8 cellular contexts compared by ENCODE assay signal in genomic region chr4:40307627-40308497, GRCh38. TPM values are rescaled to one million over a fixed set of nuclear protein-coding genes. Genes with fewer than 3 reads are reported as not detected.
DNase-seq lines count a peak whose midpoint lies in the region; ATAC-seq, FAIRE-seq and TF ChIP-seq lines count a peak whose summit lies in the region.

No MANE protein-coding gene starts in this region.

- BruUV-seq in Panc1 (replicated peaks; lab: Mats Ljungman, UMichigan), result no TSS peak

- H3K9me3 Mint-ChIP-seq in central memory CD8-positive, alpha-beta T cell, result no peaks in the 10 kb centered on the region

- WGBS in esophagus squamous epithelium, 2 donors, result 62 to 63% methylated on average over 14 to 15 of the region's 15 CpGs

- H3K9me3 ChIP-seq in Panc1 (ENCODE audit: control insufficient read depth, insufficient read depth, low read depth, low read length) (0 out of 2 replicates have a peak, but pooled peaks cover 4% of the 10 kb centered on the region), esophagus squamous epithelium (no peaks in the 10 kb centered on the region)

- H3K4me1 Mint-ChIP-seq in central memory CD8-positive, alpha-beta T cell, result peaks cover 62% of the 10 kb centered on the region

- peak; percentile 94 for FAIRE-seq in GM19239 (lab: Jason Lieb, UNC)

- H3K27ac ChIP-seq in Panc1 (ENCODE audit: low read length) (peak overlapping the region; percentile 62; the same call in 1 of the 2 replicates), esophagus squamous epithelium (peak overlapping the region in 2 of 4 donors; percentile 50 to 74)

- POLR2A ChIA-PET in Panc1 (lab: Charles Lee), result interaction anchor here (0.6 kb wide), 1 partner anchor 58 kb away, joined by 3 read pairs; no protein-coding TSS in a partner anchor

- H3K4me1 ChIP-seq in Panc1 (ENCODE audit: control insufficient read depth, insufficient read depth, low read length) (peaks cover 5% of the 10 kb centered on the region; the same call in 1 of the 2 replicates), esophagus squamous epithelium (peaks cover 4 to 44% (median 8%) of the 10 kb centered on the region in 3 donors)

- intact Hi-C loops in Panc1 (cut with micrococcal nuclease; ENCODE audit: unreplicated experiment), result no loop called here
- intact Hi-C loops in esophagus squamous epithelium (cut with DNase I), result loop anchor here (5.0 to 10.0 kb wide), 2 partner anchors 156 to 243 kb away; no protein-coding TSS in a partner anchor

- TF ChIP-seq POLR2A in esophagus squamous epithelium (IDR thresholded peaks at IDR 0.05), result peak in 1 of 4 donors; percentile 25

- H3K27me3 Mint-ChIP-seq in central memory CD8-positive, alpha-beta T cell, result no peaks in the 10 kb centered on the region

- no peak for ATAC-seq in Panc1
- peak; percentile 62 for ATAC-seq in central memory CD8-positive, alpha-beta T cell (replicated peaks; ENCODE audit: extremely low read depth, poor library complexity, severe bottlenecking)

- peak overlapping the region; percentile 98 for H3K27ac Mint-ChIP-seq in central memory CD8-positive, alpha-beta T cell (ENCODE audit: low read depth)

- H3K4me3 ChIP-seq in Panc1 (ENCODE audit: low read depth in 2 of 2, low read length in 2 of 2) (no peak overlapping the region), esophagus squamous epithelium (no peak overlapping the region)

- H3K36me3 ChIP-seq in Panc1 (ENCODE audit: control insufficient read depth, insufficient read depth, low read length) (no peaks in the 10 kb centered on the region), esophagus squamous epithelium (no peaks in the 10 kb centered on the region)

- H3K27me3 ChIP-seq in Panc1 (ENCODE audit: control insufficient read depth, insufficient read depth, low read length), result no peaks in the 10 kb centered on the region
- no peaks in the 10 kb centered on the region for H3K27me3 ChIP-seq in esophagus squamous epithelium

- in situ Hi-C loops in Panc1 (cut with HindIII; ENCODE audit: low pct_unique_long_range_greater_than_20kb, low sequenced_read_pairs), result no loop called here

- peak overlapping the region; percentile 54 for H3K4me3 Mint-ChIP-seq in central memory CD8-positive, alpha-beta T cell

- no peak for TF ChIP-seq CTCF in Panc1 (IDR thresholded peaks at IDR 0.05)
- no peak for TF ChIP-seq CTCF in esophagus squamous epithelium (IDR thresholded peaks at IDR 0.05)

- CTCF ChIA-PET in Panc1 (lab: Charles Lee), result no interaction called here

- DNase-seq in GM19239 (ENCODE audit: insufficient read length, low spot score) (no peak), Panc1 (ENCODE audit: low read depth, low spot score) (no peak), NCI-H2171 (lab: John Stamatoyannopoulos, UW) (no peak), NCI-H1092 (lab: John Stamatoyannopoulos, UW) (no peak), SIG-M5 (lab: John Stamatoyannopoulos, UW) (no peak), esophagus squamous epithelium (lab: John Stamatoyannopoulos, UW) (no peak)
- peak in 1 of 2 donors; percentile 62 for DNase-seq in central memory CD8-positive, alpha-beta T cell (ENCODE audit: low spot score in 2 of 2)
- DNase-seq in stimulated activated CD4-positive, alpha-beta T cell treated with anti-CD3 and anti-CD28 coated beads, TNF-alpha, amount 100 ng/mL, for 4 hours (ENCODE audit: low read depth in 3 of 3), result peak in 2 of 3 experiments; percentile 47 to 70

- peaks cover 25% of the 10 kb centered on the region for H3K36me3 Mint-ChIP-seq in central memory CD8-positive, alpha-beta T cell (ENCODE audit: insufficient read depth)

RNA-seq across cellular contexts. Expression of gene CHRNA9, which starts 27.3 kb away (rescaled TPM):
- total RNA-seq in Panc1 (2021; ENCODE audit: unreplicated experiment) (not detected), esophagus squamous epithelium (not detected)
- polyA plus RNA-seq in Panc1 (2012; ENCODE audit: insufficient read length), result not detected

Comparison
In these comparisons a context has a peak if more than half of its experiments do, and no peak if none do; other contexts are left out.
1. DNase-seq: peak in stimulated activated CD4-positive, alpha-beta T cell treated with anti-CD3 and anti-CD28 coated beads, TNF-alpha, amount 100 ng/mL, for 4 hours (2 of 3); none in GM19239 (single experiment), Panc1 (single experiment), NCI-H2171 (single experiment), NCI-H1092 (single experiment), SIG-M5 (single experiment) and esophagus squamous epithelium (single experiment).